In the genomic region with DNA sequence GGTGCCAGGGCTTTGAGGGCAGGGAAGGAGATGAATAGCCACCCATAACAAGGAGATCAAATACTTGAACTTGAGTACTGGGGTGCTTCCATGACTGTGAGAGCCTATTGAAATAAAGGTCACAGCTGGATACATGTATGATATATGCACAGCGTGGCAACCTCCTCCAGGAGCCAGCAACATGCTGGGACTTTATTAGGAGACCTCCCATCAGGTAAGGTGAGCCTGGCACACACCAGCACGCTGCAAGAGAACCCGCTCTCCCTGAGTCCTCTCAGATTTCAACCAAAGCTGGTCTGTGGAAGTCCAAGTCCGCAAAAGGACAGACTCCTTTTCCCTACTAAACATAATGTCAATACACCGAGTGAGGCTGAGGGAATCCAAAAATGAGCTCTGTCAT, we compare ENCODE assay signal across 17 cellular contexts.
"Had no signal": no experiment of that assay in that cellular context is flagged by ENCODE, and none has a peak within 500 bp of the region (broad histone marks: within the 10 kb centered on the region; RNA-seq: fewer than 3 reads in every experiment).

No MANE protein-coding gene starts in this region.

- H3K36me3 ChIP-seq: esophagus squamous epithelium, WERI-Rb-1 had no signal

- H3K9me3 ChIP-seq: esophagus squamous epithelium, mucosa of descending colon had no signal

- H3K27ac ChIP-seq: esophagus squamous epithelium, WERI-Rb-1 had no signal

- H3K27ac Mint-ChIP-seq: activated naive CD8-positive, alpha-beta T cell treated with anti-CD3 and anti-CD28 coated beads for 36 hours; memory B cell had no signal

- DNase-seq: activated CD4-positive, alpha-beta T cell treated with anti-CD3 and anti-CD28 coated beads for 1 hour; activated naive CD8-positive, alpha-beta T cell treated with anti-CD3 and anti-CD28 coated beads for 36 hours; activated T-cell treated with anti-CD3 and anti-CD28 coated beads for 4 hours; amniotic stem cell; dermis blood vessel endothelial cell; effector memory CD4-positive, alpha-beta T cell; esophagus squamous epithelium; naive B cell; retina; stimulated activated CD4-positive, alpha-beta T cell treated with anti-CD3 and anti-CD28 coated beads, Interleukin-12 subunit alpha, Interleukin-12 subunit beta, amount 100 ng/mL, for 4 hours; stimulated activated CD4-positive, alpha-beta T cell treated with anti-CD3 and anti-CD28 coated beads, Interleukin-1b, Interleukin-23, amount 100 ng/mL, for 48 hours; stimulated activated CD8-positive, alpha-beta memory T cell treated with anti-CD3 and anti-CD28 coated beads, Interleukin-4, amount 100 ng/mL, for 48 hours; stimulated activated naive CD4-positive, alpha-beta T cell; WERI-Rb-1 had no signal

- H3K4me3 Mint-ChIP-seq: activated naive CD8-positive, alpha-beta T cell treated with anti-CD3 and anti-CD28 coated beads for 36 hours; memory B cell; naive B cell; neural crest cell had no signal

- H3K4me1 Mint-ChIP-seq: activated naive CD8-positive, alpha-beta T cell treated with anti-CD3 and anti-CD28 coated beads for 36 hours had no signal

- H3K9me3 Mint-ChIP-seq: activated naive CD8-positive, alpha-beta T cell treated with anti-CD3 and anti-CD28 coated beads for 36 hours; memory B cell; naive B cell; neural crest cell had no signal

- H3K4me3 ChIP-seq: esophagus squamous epithelium, mucosa of descending colon had no signal

- H3K36me3 Mint-ChIP-seq: activated naive CD8-positive, alpha-beta T cell treated with anti-CD3 and anti-CD28 coated beads for 36 hours had no signal
